Comparison of ENCODE assay signal across 17 cellular contexts in genomic region chr1:14137411-14138134, GRCh38.
DNase-seq lines count a peak whose midpoint lies in the region; ATAC-seq and TF ChIP-seq lines count a peak whose summit lies in the region.
"Had no signal": no experiment of that assay in that cellular context is flagged by ENCODE, and none has a peak within 500 bp of the region (broad histone marks: within the 10 kb centered on the region; RNA-seq: fewer than 3 reads in every experiment).

No MANE protein-coding gene starts in this region.

- no peaks in the 10 kb centered on the region for H3K9me3 Mint-ChIP-seq in GM23338
- H3K9me3 Mint-ChIP-seq: CD8-positive, alpha-beta memory T cell had no signal

- no peaks in the 10 kb centered on the region for H3K36me3 Mint-ChIP-seq in GM23338 (ENCODE audit: low read depth)
- H3K36me3 Mint-ChIP-seq: CD8-positive, alpha-beta memory T cell had no signal

- no peaks in the 10 kb centered on the region for H3K9me3 ChIP-seq in RWPE2 (ENCODE audit: severe bottlenecking)

- no peak overlapping the region for H3K4me3 ChIP-seq in GM23338
- no peak overlapping the region for H3K4me3 ChIP-seq in RWPE2 (ENCODE audit: severe bottlenecking)
- H3K4me3 ChIP-seq: K562 had no signal

- H2AFZ ChIP-seq in GM23338, result no peak overlapping the region

- H3K4me1 Mint-ChIP-seq in GM23338, result peaks cover 27% of the 10 kb centered on the region
- H3K4me1 Mint-ChIP-seq: CD8-positive, alpha-beta memory T cell had no signal

- TF ChIP-seq CTCF in GM23338 (conservative IDR thresholded peaks at IDR 0.05; ENCODE audit: low read depth in 2 of 2) (no peak), RWPE2 (IDR thresholded peaks at IDR 0.05; ENCODE audit: poor library complexity, severe bottlenecking) (no peak)

- DNase-seq in GM23338 (ENCODE audit: low spot score) (no peak), RWPE2 (ENCODE audit: low spot score) (no peak), kidney tubule cell (ENCODE audit: low spot score) (peak; percentile 44), NCI-H748 (lab: John Stamatoyannopoulos, UW; ENCODE audit: unreplicated experiment) (no peak), Ammon's horn (ENCODE audit: low spot score) (no peak)
- no peak for DNase-seq in stimulated activated CD4-positive, alpha-beta T cell treated with anti-CD3 and anti-CD28 coated beads, Interleukin-4, amount 100 ng/mL, for 24 hours
- DNase-seq: 8988T; CD8-positive, alpha-beta memory T cell; DND-41; NCI-H1048; NCI-H2081 treated with DMSO at 0.1 percent for 48 hours; NCI-H510A; SHP77 treated with DMSO at 0.1 percent for 48 hours had no signal

- H3K79me2 ChIP-seq in GM23338 (replicated peaks; ENCODE audit: insufficient read depth), result no peaks in the 10 kb centered on the region

- H3F3A ChIP-seq in GM23338 (replicated peaks; ENCODE audit: low read depth), result no peaks in the 10 kb centered on the region

- peaks cover 25% of the 10 kb centered on the region for H3K9me2 ChIP-seq in GM23338 (ENCODE audit: insufficient read depth)

- no peak overlapping the region for H3K4me2 ChIP-seq in GM23338

- no peak for ATAC-seq in GM23338
- ATAC-seq in RWPE2 (ENCODE audit: low read depth), result peak; percentile 69
- peak; percentile 74 for ATAC-seq in esophagus mucosa
- ATAC-seq in HG02973 (IDR thresholded peaks at IDR 0.05; ENCODE audit: unreplicated experiment), result no peak
- ATAC-seq: K562, SK-N-SH treated with all-trans-retinoic acid at 6 μM for 48 hours had no signal

- H3K4me1 ChIP-seq in GM23338 (ENCODE audit: insufficient read depth) (peaks cover 21% of the 10 kb centered on the region), RWPE2 (ENCODE audit: insufficient read depth, poor library complexity, severe bottlenecking) (peaks cover 31% of the 10 kb centered on the region)

- H3K27ac Mint-ChIP-seq in GM23338, result no peak overlapping the region
- H3K27ac Mint-ChIP-seq: CD8-positive, alpha-beta memory T cell had no signal

- H3K27ac ChIP-seq in GM23338 (ENCODE audit: low read depth) (peak overlapping the region; percentile 91; the same call in 1 of the 2 replicates), RWPE2 (ENCODE audit: poor library complexity, severe bottlenecking) (peak overlapping the region; percentile 88)

- no peak overlapping the region for H3K4me3 Mint-ChIP-seq in GM23338
- H3K4me3 Mint-ChIP-seq: CD8-positive, alpha-beta memory T cell had no signal

- no peaks in the 10 kb centered on the region for H3K36me3 ChIP-seq in GM23338 (ENCODE audit: insufficient read depth)
- H3K36me3 ChIP-seq in RWPE2 (ENCODE audit: low read depth), result no peaks in the 10 kb centered on the region

- H3K27me3 ChIP-seq in GM23338 (ENCODE audit: insufficient read depth) (no peaks in the 10 kb centered on the region), RWPE2 (ENCODE audit: insufficient read depth, poor library complexity, severe bottlenecking) (no peaks in the 10 kb centered on the region)

- H3K27me3 Mint-ChIP-seq in GM23338 (ENCODE audit: insufficient read depth, low read depth, poor library complexity), result peaks cover 10% of the 10 kb centered on the region

- no peaks in the 10 kb centered on the region for H4K20me1 ChIP-seq in GM23338 (replicated peaks; ENCODE audit: insufficient read depth)

TF ChIP-seq in GM23338, 12 proteins besides CTCF, POLR2A, EP300 and RAD21:
- TF ChIP-seq POLR2AphosphoS5 (IDR thresholded peaks at IDR 0.05; ENCODE audit: low read depth), result no peak
- TF ChIP-seq JUNB (IDR thresholded peaks at IDR 0.05; ENCODE audit: unreplicated experiment), result no peak
- TF ChIP-seq REST (IDR thresholded peaks at IDR 0.05; ENCODE audit: unreplicated experiment), result no peak
- no peak for TF ChIP-seq ZNF331 (CRISPR knock-in tag; IDR thresholded peaks at IDR 0.05; ENCODE audit: low read depth)
- no peak for TF ChIP-seq ZNF462 (CRISPR knock-in tag; IDR thresholded peaks at IDR 0.05)
- no peak for TF ChIP-seq STAT1 (IDR thresholded peaks at IDR 0.05; ENCODE audit: unreplicated experiment)
- TF ChIP-seq EZH2phosphoT487 (IDR thresholded peaks at IDR 0.05; ENCODE audit: unreplicated experiment), result no peak

Comparison
In these comparisons a context has a peak if more than half of its experiments do, and no peak if none do; other contexts are left out.
1. ATAC-seq: peak in RWPE2 (single experiment) and esophagus mucosa (single experiment); none in GM23338 (single experiment) and HG02973 (single experiment).